8 cellular contexts compared by ENCODE assay signal in the genomic region with DNA sequence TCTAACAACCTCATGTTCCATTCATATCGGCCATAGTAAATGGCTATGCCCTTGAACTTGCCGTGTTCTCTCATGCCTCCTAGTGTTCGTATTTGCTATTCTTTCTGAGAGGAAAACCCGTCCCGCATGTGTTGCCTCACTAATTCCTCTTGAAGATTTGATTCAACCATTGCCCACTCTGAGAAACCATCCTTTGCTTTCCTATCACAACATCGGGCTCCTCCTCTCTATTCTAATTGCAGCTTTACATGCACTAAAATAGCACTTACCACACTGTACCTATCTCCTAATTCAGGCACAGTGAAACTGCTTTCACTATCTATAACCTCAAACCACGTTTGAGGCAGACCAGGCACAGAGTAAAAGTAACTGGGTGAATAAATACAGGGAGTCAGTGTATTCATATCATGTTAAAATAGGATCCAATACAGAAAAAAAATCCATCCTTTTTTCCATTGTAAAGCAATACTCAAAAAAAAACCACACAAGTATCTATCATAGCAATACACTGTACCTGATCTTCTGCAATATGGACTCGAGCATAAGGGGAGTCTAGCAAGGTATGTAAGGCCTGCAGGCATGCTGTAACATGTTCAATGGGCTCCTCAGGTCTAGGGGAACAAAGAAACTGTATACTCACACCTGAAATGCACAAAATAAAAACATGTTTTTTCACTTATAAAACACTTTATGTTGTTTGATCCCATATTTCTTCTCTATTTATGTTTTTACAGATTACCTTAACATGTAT. TPM values are rescaled to one million over a fixed set of nuclear protein-coding genes. Genes with fewer than 3 reads are reported as not detected.
DNase-seq lines count a peak whose midpoint lies in the region; ATAC-seq and TF ChIP-seq lines count a peak whose summit lies in the region.

No MANE protein-coding gene starts in this region.

- H3K27ac ChIP-seq in right atrium auricular region = peak overlapping the region; percentile 28 to 46

- no peaks in the 10 kb centered on the region for H3K27me3 Mint-ChIP-seq in activated CD4-positive, alpha-beta memory T cell treated with anti-CD3 and anti-CD28 coated beads for 36 hours

- no peaks in the 10 kb centered on the region for H3K4me1 ChIP-seq in right atrium auricular region

- H3K4me3 ChIP-seq in right atrium auricular region = no peak overlapping the region

- H3K36me3 ChIP-seq in right atrium auricular region = peaks cover 55% of the 10 kb centered on the region

- TF ChIP-seq CTCF in GM12872 (IDR thresholded peaks at IDR 0.05; ENCODE audit: insufficient read depth, low read depth, low read length) = peak; percentile 46
- peak; percentile 40 to 59 for TF ChIP-seq CTCF in right atrium auricular region (IDR thresholded peaks at IDR 0.05)

- no peaks in the 10 kb centered on the region for H3K9me3 ChIP-seq in right atrium auricular region

- CTCF ChIA-PET in activated CD4-positive, alpha-beta memory T cell treated with anti-CD3 and anti-CD28 coated beads for 36 hours (lab: Charles Lee) = interaction anchor here (1.9 kb wide), 1 partner anchor 220 kb away, joined by 8 read pairs; no protein-coding TSS in a partner anchor

- peak overlapping the region; percentile 34 for H3K4me3 Mint-ChIP-seq in activated CD4-positive, alpha-beta memory T cell treated with anti-CD3 and anti-CD28 coated beads for 36 hours

- intact Hi-C loops in activated CD4-positive, alpha-beta memory T cell treated with anti-CD3 and anti-CD28 coated beads for 36 hours (cut with micrococcal nuclease) = loop anchor here (1.0 kb wide), 1 partner anchor 225 kb away; no protein-coding TSS in a partner anchor

- H3K27me3 ChIP-seq in right atrium auricular region = no peaks in the 10 kb centered on the region

- ATAC-seq in GM21390 (IDR thresholded peaks at IDR 0.05; ENCODE audit: unreplicated experiment) (peak; percentile 100), HG03558 (IDR thresholded peaks at IDR 0.05; ENCODE audit: extremely low read depth, unreplicated experiment) (peak; percentile 97)

- POLR2A ChIA-PET in activated CD4-positive, alpha-beta memory T cell treated with anti-CD3 and anti-CD28 coated beads for 36 hours (lab: Charles Lee) = no interaction called here

- DNase-seq in activated CD4-positive, alpha-beta memory T cell treated with anti-CD3 and anti-CD28 coated beads for 36 hours = peak; percentile 27
- DNase-seq in right atrium auricular region (ENCODE audit: low spot score) = no peak
- DNase-seq in superior temporal gyrus (ENCODE audit: extremely low spot score) = peak; percentile 47
- DNase-seq in ecto neural progenitor cell (ENCODE audit: low spot score) = no peak
- DNase-seq in effector CD4-positive, alpha-beta T cell = no peak

- H3K27ac Mint-ChIP-seq in activated CD4-positive, alpha-beta memory T cell treated with anti-CD3 and anti-CD28 coated beads for 36 hours = peak overlapping the region; percentile 30

- peaks cover 13% of the 10 kb centered on the region for H3K4me1 Mint-ChIP-seq in activated CD4-positive, alpha-beta memory T cell treated with anti-CD3 and anti-CD28 coated beads for 36 hours (ENCODE audit: low read depth)

- no peaks in the 10 kb centered on the region for H3K9me3 Mint-ChIP-seq in activated CD4-positive, alpha-beta memory T cell treated with anti-CD3 and anti-CD28 coated beads for 36 hours

- H3K36me3 Mint-ChIP-seq in activated CD4-positive, alpha-beta memory T cell treated with anti-CD3 and anti-CD28 coated beads for 36 hours = peaks cover 23% of the 10 kb centered on the region

RNA-seq across cellular contexts. Expression of a gene that starts 39.0 kb away (rescaled TPM):
- 10 to 100 TPM; 22.3 to 25.0 TPM for total RNA-seq in activated CD4-positive, alpha-beta memory T cell treated with anti-CD3 and anti-CD28 coated beads for 36 hours
- 10 to 100 TPM; 29.2 to 34.5 TPM for total RNA-seq in right atrium auricular region

Comparison
In these comparisons a context has a peak if more than half of its experiments do, and no peak if none do; other contexts are left out.
1. DNase-seq: peak in activated CD4-positive, alpha-beta memory T cell treated with anti-CD3 and anti-CD28 coated beads for 36 hours (single experiment) and superior temporal gyrus (single experiment); none in right atrium auricular region (single experiment), ecto neural progenitor cell (single experiment) and effector CD4-positive, alpha-beta T cell (single experiment).